ENCODE assay signal across 2 cellular contexts in the genomic region with DNA sequence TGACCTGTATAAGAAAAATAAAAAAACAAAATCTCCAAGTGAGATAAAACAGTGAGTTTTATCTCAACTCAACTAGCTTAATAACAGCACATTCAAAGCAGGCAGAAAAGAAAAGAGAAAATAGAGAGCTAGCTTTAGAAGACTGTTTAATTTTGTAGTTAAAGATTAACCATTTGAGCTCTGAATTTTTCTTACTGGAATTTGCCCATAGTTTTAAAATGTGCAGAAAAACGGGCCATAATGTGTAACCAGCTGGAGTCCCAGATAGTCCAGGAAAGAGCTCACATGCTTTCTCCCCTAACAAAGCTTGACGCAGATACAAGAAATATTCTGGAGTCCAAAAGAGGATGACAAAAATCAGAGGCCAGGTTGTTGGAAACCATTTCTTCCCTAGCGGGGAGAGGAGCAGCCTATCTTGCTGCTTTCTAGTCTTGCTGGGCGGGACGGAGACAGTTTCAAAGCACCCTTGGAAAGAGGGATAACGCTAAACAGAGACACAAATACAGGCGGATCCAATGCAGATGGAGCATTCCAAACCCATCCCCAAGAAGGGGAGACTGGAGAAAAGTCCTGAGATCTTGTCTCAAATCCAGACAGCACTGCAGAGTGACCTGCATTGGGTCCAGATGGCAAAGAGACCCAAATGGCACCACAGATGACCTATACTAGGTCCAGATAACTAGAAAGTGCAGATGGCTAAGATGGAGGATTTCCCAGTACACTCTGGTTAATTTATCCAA.
TF ChIP-seq lines count a peak whose summit lies in the region.

No MANE protein-coding gene starts in this region.

TF ChIP-seq in SK-N-SH, 30 proteins besides CTCF, POLR2A, EP300 and RAD21:
- TF ChIP-seq, protein P1, sequence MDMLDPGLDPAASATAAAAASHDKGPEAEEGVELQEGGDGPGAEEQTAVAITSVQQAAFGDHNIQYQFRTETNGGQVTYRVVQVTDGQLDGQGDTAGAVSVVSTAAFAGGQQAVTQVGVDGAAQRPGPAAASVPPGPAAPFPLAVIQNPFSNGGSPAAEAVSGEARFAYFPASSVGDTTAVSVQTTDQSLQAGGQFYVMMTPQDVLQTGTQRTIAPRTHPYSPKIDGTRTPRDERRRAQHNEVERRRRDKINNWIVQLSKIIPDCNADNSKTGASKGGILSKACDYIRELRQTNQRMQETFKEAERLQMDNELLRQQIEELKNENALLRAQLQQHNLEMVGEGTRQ (IDR thresholded peaks at IDR 0.05; ENCODE audit: borderline replicate concordance, low read depth, low read length): no peak
- TF ChIP-seq RCOR1 (IDR thresholded peaks at IDR 0.05; ENCODE audit: low read length) (no peak), MEF2A (IDR thresholded peaks at IDR 0.05; ENCODE audit: borderline replicate concordance, low read depth) (no peak), GATA2 (CRISPR knock-in tag; IDR thresholded peaks at IDR 0.05) (no peak), ELF1 (IDR thresholded peaks at IDR 0.05) (no peak), NFIC (IDR thresholded peaks at IDR 0.05; ENCODE audit: borderline replicate concordance) (no peak)
- TF ChIP-seq, protein P2, sequence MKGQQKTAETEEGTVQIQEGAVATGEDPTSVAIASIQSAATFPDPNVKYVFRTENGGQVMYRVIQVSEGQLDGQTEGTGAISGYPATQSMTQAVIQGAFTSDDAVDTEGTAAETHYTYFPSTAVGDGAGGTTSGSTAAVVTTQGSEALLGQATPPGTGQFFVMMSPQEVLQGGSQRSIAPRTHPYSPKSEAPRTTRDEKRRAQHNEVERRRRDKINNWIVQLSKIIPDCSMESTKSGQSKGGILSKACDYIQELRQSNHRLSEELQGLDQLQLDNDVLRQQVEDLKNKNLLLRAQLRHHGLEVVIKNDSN (IDR thresholded peaks at IDR 0.05; ENCODE audit: borderline replicate concordance, low read depth): no peak
TF ChIP-seq in SK-N-SH: peak in this region for 0.

TF ChIP-seq in SK-N-SH treated with all-trans-retinoic acid at 6 μM for 48 hours, 23 proteins besides CTCF, POLR2A, EP300 and RAD21 (continued from another document):
- TF ChIP-seq, protein P3, sequence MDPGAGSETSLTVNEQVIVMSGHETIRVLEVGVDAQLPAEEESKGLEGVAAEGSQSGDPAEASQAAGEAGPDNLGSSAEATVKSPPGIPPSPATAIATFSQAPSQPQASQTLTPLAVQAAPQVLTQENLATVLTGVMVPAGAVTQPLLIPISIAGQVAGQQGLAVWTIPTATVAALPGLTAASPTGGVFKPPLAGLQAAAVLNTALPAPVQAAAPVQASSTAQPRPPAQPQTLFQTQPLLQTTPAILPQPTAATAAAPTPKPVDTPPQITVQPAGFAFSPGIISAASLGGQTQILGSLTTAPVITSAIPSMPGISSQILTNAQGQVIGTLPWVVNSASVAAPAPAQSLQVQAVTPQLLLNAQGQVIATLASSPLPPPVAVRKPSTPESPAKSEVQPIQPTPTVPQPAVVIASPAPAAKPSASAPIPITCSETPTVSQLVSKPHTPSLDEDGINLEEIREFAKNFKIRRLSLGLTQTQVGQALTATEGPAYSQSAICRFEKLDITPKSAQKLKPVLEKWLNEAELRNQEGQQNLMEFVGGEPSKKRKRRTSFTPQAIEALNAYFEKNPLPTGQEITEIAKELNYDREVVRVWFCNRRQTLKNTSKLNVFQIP (CRISPR knock-in tag; IDR thresholded peaks at IDR 0.05; ENCODE audit: borderline replicate concordance, low read depth): no peak
- no peak for TF ChIP-seq ZFP3 (CRISPR knock-in tag; IDR thresholded peaks at IDR 0.05)
